In the genomic region with DNA sequence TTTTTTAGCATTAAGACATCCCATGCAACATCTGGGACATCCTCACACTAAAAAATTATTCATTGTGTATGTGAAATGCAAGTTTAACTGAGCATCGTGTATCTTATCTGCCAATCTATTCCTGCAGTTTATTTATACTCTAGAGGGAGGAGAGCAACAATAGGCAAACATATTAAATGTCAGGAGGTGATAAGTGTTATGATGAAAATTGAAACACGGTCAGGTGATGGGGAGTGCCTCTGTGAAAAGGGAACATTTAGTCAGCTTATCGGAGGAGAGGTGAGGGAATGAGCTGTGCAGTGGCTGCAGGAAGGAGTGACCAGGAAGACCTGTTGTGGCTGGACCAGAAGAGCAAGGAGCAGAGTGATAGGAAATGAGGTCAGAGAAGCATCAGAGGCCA, we compare ENCODE assay signal across 8 cellular contexts. TPM values are rescaled to one million over a fixed set of nuclear protein-coding genes. Genes with fewer than 3 reads are reported as not detected.
DNase-seq lines count a peak whose midpoint lies in the region; ATAC-seq and TF ChIP-seq lines count a peak whose summit lies in the region.

No MANE protein-coding gene starts in this region.

- H3K4me3 ChIP-seq in Jurkat, Clone E6-1 (ENCODE audit: low read length), result peak overlapping the region; percentile 75
- peak overlapping the region; percentile 97 to 99 for H3K4me3 ChIP-seq in ascending aorta

- peaks cover 12 to 22% of the 10 kb centered on the region in 2 donors for H3K4me1 ChIP-seq in ascending aorta

- peak overlapping the region; percentile 87 for H3K27ac Mint-ChIP-seq in memory B cell

- H3K36me3 ChIP-seq in ascending aorta, result peaks cover 6 to 13% of the 10 kb centered on the region in 2 donors

- no peak for ATAC-seq in memory B cell (ENCODE audit: low read depth)
- ATAC-seq in GM18909 (IDR thresholded peaks at IDR 0.05; ENCODE audit: poor library complexity, unreplicated experiment), result no peak
- ATAC-seq in GM21515 (IDR thresholded peaks at IDR 0.05; ENCODE audit: unreplicated experiment), result no peak

- intact Hi-C loops in ascending aorta (cut with DNase I), result loop anchor here (1.0 to 10.0 kb wide), 6 partner anchors 51 to 325 kb away; a partner anchor contains a TSS

- peak overlapping the region; percentile 92 for H3K4me3 Mint-ChIP-seq in memory B cell

- no peaks in the 10 kb centered on the region for H3K27me3 ChIP-seq in ascending aorta

- no peaks in the 10 kb centered on the region for H3K9me3 ChIP-seq in ascending aorta

- peaks cover 32% of the 10 kb centered on the region for H3K4me1 Mint-ChIP-seq in memory B cell

- H3K9me3 Mint-ChIP-seq in memory B cell, result no peaks in the 10 kb centered on the region

- peaks cover 9% of the 10 kb centered on the region for H3K36me3 Mint-ChIP-seq in memory B cell

- no peaks in the 10 kb centered on the region for H3K27me3 Mint-ChIP-seq in memory B cell

- peak; percentile 33 for DNase-seq in CD1c-positive myeloid dendritic cell (ENCODE audit: extremely low spot score)
- no peak for DNase-seq in Jurkat, Clone E6-1 (ENCODE audit: low read depth, low spot score)
- no peak for DNase-seq in ascending aorta (ENCODE audit: low spot score in 2 of 2)
- DNase-seq in memory B cell (ENCODE audit: low spot score in 2 of 2), result no peak
- no peak for DNase-seq in NCI-H2081 treated with DMSO at 0.1 percent for 48 hours (lab: John Stamatoyannopoulos, UW)
- DNase-seq in superior temporal gyrus (ENCODE audit: extremely low spot score), result no peak

- H3K27ac ChIP-seq in ascending aorta, result peak overlapping the region; percentile 78 to 93

- no peak for TF ChIP-seq CTCF in ascending aorta (IDR thresholded peaks at IDR 0.05)

RNA-seq across cellular contexts. Expression of a gene that starts 0.8 kb away (rescaled TPM):
- polyA plus RNA-seq in Jurkat, Clone E6-1 (2012; ENCODE audit: insufficient read depth, insufficient read length), result 36.3 TPM
- total RNA-seq in ascending aorta, result 99.8 TPM

RNA-seq across cellular contexts. Expression of a gene that starts 48.0 kb away (rescaled TPM):
- polyA plus RNA-seq in Jurkat, Clone E6-1 (2012; ENCODE audit: insufficient read depth, insufficient read length), result not detected
- total RNA-seq in ascending aorta, result not detected

RNA-seq across cellular contexts. Expression of a gene that starts 51.5 kb away (rescaled TPM):
- 65.4 TPM for polyA plus RNA-seq in Jurkat, Clone E6-1 (2012; ENCODE audit: insufficient read depth, insufficient read length)
- 23.6 TPM for total RNA-seq in ascending aorta
